ENCODE assay signal across 25 cellular contexts in genomic region chr5:78726003-78726402, GRCh38.
"Had no signal": no experiment of that assay in that cellular context is flagged by ENCODE, and none has a peak within 500 bp of the region (broad histone marks: within the 10 kb centered on the region; RNA-seq: fewer than 3 reads in every experiment).

No MANE protein-coding gene starts in this region.

- ATAC-seq: gastrocnemius medialis; mucosa of descending colon; naive thymus-derived CD4-positive, alpha-beta T cell; stimulated activated naive B cell treated with anti-CD40 and anti-IgM and Interleukin-4, amounts not matched to agents 10 μg/mL and 1 μg/mL and 100 μg/mL, for 72 hours had no signal

- H3K27ac Mint-ChIP-seq: dendritic cell treated with granulocyte-macrophage colony-stimulating factor and Interleukin-4, amounts not matched to agents 40 ng/mL and 50 ng/mL, for 4 days; mesothelial cell of epicardium; naive thymus-derived CD4-positive, alpha-beta T cell; nephron; stimulated activated naive CD8-positive, alpha-beta T cell treated with anti-CD3 and anti-CD28 coated beads, Interleukin-15, Interleukin-2, amounts not matched to agents 100 ng/mL and 50 ng/mL, for 24 hours had no signal

- H3K27me3 ChIP-seq: colonic mucosa, gastrocnemius medialis, right atrium auricular region, sigmoid colon, tibial nerve, upper lobe of left lung had no signal

- H3K4me3 ChIP-seq: colonic mucosa, gastrocnemius medialis, lung, mucosa of descending colon, prostate gland, right atrium auricular region, sigmoid colon, thoracic aorta, tibial nerve, upper lobe of left lung had no signal

- H3K4me1 Mint-ChIP-seq: naive thymus-derived CD4-positive, alpha-beta T cell had no signal

- H3K4me1 ChIP-seq: colonic mucosa, prostate gland, sigmoid colon had no signal

- H3K9me3 Mint-ChIP-seq: dendritic cell treated with granulocyte-macrophage colony-stimulating factor and Interleukin-4, amounts not matched to agents 40 ng/mL and 50 ng/mL, for 4 days; nephron had no signal

- H3K36me3 ChIP-seq: colonic mucosa, gastrocnemius medialis, prostate gland, right atrium auricular region, sigmoid colon, thoracic aorta, tibial nerve, upper lobe of left lung had no signal

- H3K36me3 Mint-ChIP-seq: mesothelial cell of epicardium; naive thymus-derived CD4-positive, alpha-beta T cell had no signal

- FAIRE-seq: endometrium, keratinocyte, urothelium cell line had no signal

- H3K9me3 ChIP-seq: colonic mucosa, gastrocnemius medialis, mucosa of descending colon, prostate gland, right atrium auricular region, sigmoid colon, thoracic aorta, tibial nerve, upper lobe of left lung had no signal

- H3K4me3 Mint-ChIP-seq: dendritic cell treated with granulocyte-macrophage colony-stimulating factor and Interleukin-4, amounts not matched to agents 40 ng/mL and 50 ng/mL, for 4 days; mesothelial cell of epicardium; naive thymus-derived CD4-positive, alpha-beta T cell; nephron; stimulated activated naive CD8-positive, alpha-beta T cell treated with anti-CD3 and anti-CD28 coated beads, Interleukin-15, Interleukin-2, amounts not matched to agents 100 ng/mL and 50 ng/mL, for 24 hours had no signal

- DNase-seq: colonic mucosa; effector CD8-positive, alpha-beta T cell; erythroblast; gastrocnemius medialis; head of caudate nucleus; mesenchymal stem cell; mucosa of descending colon; naive thymus-derived CD4-positive, alpha-beta T cell; nucleus accumbens; sigmoid colon; stimulated activated CD4-positive, alpha-beta T cell treated with anti-CD3 and anti-CD28 coated beads, Interleukin-4, amount 100 ng/mL, for 4 hours; stimulated activated naive B cell treated with anti-CD40 and anti-IgM and Interleukin-4, amounts not matched to agents 10 μg/mL and 1 μg/mL and 100 μg/mL, for 72 hours; upper lobe of left lung had no signal

- H3K27ac ChIP-seq: colonic mucosa, gastrocnemius medialis, prostate gland, right atrium auricular region, sigmoid colon, thoracic aorta, tibial nerve, upper lobe of left lung had no signal

- H3K27me3 Mint-ChIP-seq: dendritic cell treated with granulocyte-macrophage colony-stimulating factor and Interleukin-4, amounts not matched to agents 40 ng/mL and 50 ng/mL, for 4 days; stimulated activated naive B cell treated with anti-CD40 and anti-IgM and Interleukin-4, amounts not matched to agents 10 μg/mL and 1 μg/mL and 100 μg/mL, for 72 hours; stimulated activated naive CD8-positive, alpha-beta T cell treated with anti-CD3 and anti-CD28 coated beads, Interleukin-15, Interleukin-2, amounts not matched to agents 100 ng/mL and 50 ng/mL, for 24 hours had no signal
